ENCODE assay signal across 8 cellular contexts in genomic region chr1:6041432-6042062, GRCh38. TPM values are rescaled to one million over a fixed set of nuclear protein-coding genes. Genes with fewer than 3 reads are reported as not detected.
DNase-seq lines count a peak whose midpoint lies in the region; ATAC-seq, FAIRE-seq and TF ChIP-seq lines count a peak whose summit lies in the region.

No MANE protein-coding gene starts in this region.

- H3K36me3 Mint-ChIP-seq in CD8-positive, alpha-beta T cell = peaks cover 75% of the 10 kb centered on the region
- H3K36me3 Mint-ChIP-seq in activated naive CD4-positive, alpha-beta T cell treated with anti-CD3 and anti-CD28 coated beads, Interleukin-2, amount 10 ng/mL, durations not matched to agents 7 days and 5 days = peaks cover 38% of the 10 kb centered on the region

- no peak overlapping the region for H3K27ac Mint-ChIP-seq in CD8-positive, alpha-beta T cell
- no peak overlapping the region for H3K27ac Mint-ChIP-seq in activated naive CD4-positive, alpha-beta T cell treated with anti-CD3 and anti-CD28 coated beads, Interleukin-2, amount 10 ng/mL, durations not matched to agents 7 days and 5 days

- POLR2A ChIA-PET in CD8-positive, alpha-beta T cell (lab: Charles Lee) = no interaction called here

- H3K27me3 ChIP-seq in CD8-positive, alpha-beta T cell (ENCODE audit: insufficient read depth, low read length) = no peaks in the 10 kb centered on the region
- H3K27me3 ChIP-seq in keratinocyte (ENCODE audit: control insufficient read depth, extremely low read depth, insufficient read depth, low read length) = peaks cover 12% of the 10 kb centered on the region

- H3K9ac ChIP-seq in keratinocyte (ENCODE audit: control insufficient read depth, extremely low read depth, insufficient read depth, low read length) = no peak overlapping the region

- CTCF ChIA-PET in CD8-positive, alpha-beta T cell (lab: Charles Lee) = interaction anchor here (0.7 to 1.0 kb wide), 3 partner anchors 9 to 163 kb away, joined by 3 read pairs; no protein-coding TSS in a partner anchor
- CTCF ChIA-PET in activated naive CD4-positive, alpha-beta T cell treated with anti-CD3 and anti-CD28 coated beads, Interleukin-2, amount 10 ng/mL, durations not matched to agents 7 days and 5 days (lab: Charles Lee) = interaction anchor here (0.7 kb wide), 1 partner anchor 33 kb away, joined by 3 read pairs; no protein-coding TSS in a partner anchor

- peaks cover 9% of the 10 kb centered on the region for H4K20me1 ChIP-seq in keratinocyte (ENCODE audit: control insufficient read depth, extremely low read depth, insufficient read depth, low read length)

- no peak overlapping the region for H3K4me3 ChIP-seq in CD8-positive, alpha-beta T cell (ENCODE audit: low read depth, low read length)
- no peak overlapping the region for H3K4me3 ChIP-seq in keratinocyte (ENCODE audit: control insufficient read depth in 2 of 3, extremely low read depth in 1 of 3, insufficient read depth in 2 of 3, low read depth in 1 of 3, low read length in 3 of 3)

- DNase-seq in CD8-positive, alpha-beta T cell = peak in 3 of 7 experiments; percentile 21 to 36 (median 34)
- DNase-seq in HPDE6-E6E7 (ENCODE audit: extremely low spot score) = peak; percentile 40
- peak; percentile 43 for DNase-seq in activated naive CD4-positive, alpha-beta T cell treated with anti-CD3 and anti-CD28 coated beads, Interleukin-2, amount 10 ng/mL, durations not matched to agents 7 days and 5 days
- no peak for DNase-seq in keratinocyte (ENCODE audit: low read depth, low spot score)

- no peak overlapping the region for H3K27ac ChIP-seq in CD8-positive, alpha-beta T cell (ENCODE audit: low read depth, low read length)
- H3K27ac ChIP-seq in keratinocyte (ENCODE audit: control insufficient read depth, insufficient read depth, low read length) = no peak overlapping the region

- no peaks in the 10 kb centered on the region for H3K79me2 ChIP-seq in keratinocyte (ENCODE audit: control insufficient read depth, insufficient read depth, low read length)

- H3K9me3 ChIP-seq in CD8-positive, alpha-beta T cell (ENCODE audit: low read length) = no peaks in the 10 kb centered on the region
- H3K9me3 ChIP-seq in keratinocyte (ENCODE audit: control insufficient read depth, low read depth, low read length) = no peaks in the 10 kb centered on the region

- peak; percentile 53 for TF ChIP-seq CTCF in CD8-positive, alpha-beta T cell (IDR thresholded peaks at IDR 0.05)
- TF ChIP-seq CTCF in keratinocyte (optimal IDR thresholded peaks at IDR 0.05 in 1 of 3, IDR thresholded peaks at IDR 0.05 in 1 of 3, conservative IDR thresholded peaks at IDR 0.05 in 1 of 3; ENCODE audit: extremely low read depth in 1 of 3, insufficient read depth in 2 of 3, low read length in 3 of 3) = peak; percentile 66 to 84 (median 71)

- ATAC-seq in CD8-positive, alpha-beta T cell = peak; percentile 48
- ATAC-seq in GM21825 (IDR thresholded peaks at IDR 0.05; ENCODE audit: unreplicated experiment) (no peak), HG02973 (IDR thresholded peaks at IDR 0.05; ENCODE audit: unreplicated experiment) (no peak), HG03097 (IDR thresholded peaks at IDR 0.05; ENCODE audit: low FRiP score, unreplicated experiment) (no peak), GM21515 (IDR thresholded peaks at IDR 0.05; ENCODE audit: unreplicated experiment) (no peak)

- no peak overlapping the region for H2AFZ ChIP-seq in keratinocyte (ENCODE audit: control insufficient read depth, low read length)

- FAIRE-seq in keratinocyte (lab: Jason Lieb, UNC) = no peak

- peaks cover 27% of the 10 kb centered on the region for H3K4me1 Mint-ChIP-seq in CD8-positive, alpha-beta T cell (ENCODE audit: low read depth)
- peaks cover 18% of the 10 kb centered on the region for H3K4me1 Mint-ChIP-seq in activated naive CD4-positive, alpha-beta T cell treated with anti-CD3 and anti-CD28 coated beads, Interleukin-2, amount 10 ng/mL, durations not matched to agents 7 days and 5 days

- no peaks in the 10 kb centered on the region for H3K9me1 ChIP-seq in keratinocyte (ENCODE audit: control insufficient read depth, extremely low read depth, insufficient read depth, low read length)

- H3K4me2 ChIP-seq in keratinocyte (ENCODE audit: control insufficient read depth, extremely low read depth, insufficient read depth, low read depth, low read length) = no peak overlapping the region

- H3K27me3 Mint-ChIP-seq in CD8-positive, alpha-beta T cell (ENCODE audit: low read depth) = no peaks in the 10 kb centered on the region
- H3K27me3 Mint-ChIP-seq in activated naive CD4-positive, alpha-beta T cell treated with anti-CD3 and anti-CD28 coated beads, Interleukin-2, amount 10 ng/mL, durations not matched to agents 7 days and 5 days = no peaks in the 10 kb centered on the region

- peaks cover 16% of the 10 kb centered on the region for H3K4me1 ChIP-seq in CD8-positive, alpha-beta T cell (ENCODE audit: insufficient read depth, low read length)
- H3K4me1 ChIP-seq in keratinocyte (ENCODE audit: control insufficient read depth, extremely low read depth, insufficient read depth, low read length) = no peaks in the 10 kb centered on the region

- H3K9me3 Mint-ChIP-seq in CD8-positive, alpha-beta T cell = no peaks in the 10 kb centered on the region
- no peaks in the 10 kb centered on the region for H3K9me3 Mint-ChIP-seq in activated naive CD4-positive, alpha-beta T cell treated with anti-CD3 and anti-CD28 coated beads, Interleukin-2, amount 10 ng/mL, durations not matched to agents 7 days and 5 days

- H3K36me3 ChIP-seq in CD8-positive, alpha-beta T cell (ENCODE audit: insufficient read depth, low read length) = peaks cover 46% of the 10 kb centered on the region
- no peaks in the 10 kb centered on the region for H3K36me3 ChIP-seq in keratinocyte (ENCODE audit: control insufficient read depth in 2 of 2, extremely low read depth in 1 of 2, insufficient read depth in 2 of 2, low read length in 2 of 2)

- intact Hi-C loops in CD8-positive, alpha-beta T cell (cut with DNase I, micrococcal nuclease) = loop anchor here in 1 of 2 experiments (5.0 kb wide), 1 partner anchor 201 kb away; the partner anchor contains the start of gene HES3

- dilution Hi-C loops in keratinocyte (cut with MboI; ENCODE audit: extremely low pct_ligation_motif_present, low sequenced_read_pairs) = no loop called here

- no peak overlapping the region for H3K4me3 Mint-ChIP-seq in CD8-positive, alpha-beta T cell
- H3K4me3 Mint-ChIP-seq in activated naive CD4-positive, alpha-beta T cell treated with anti-CD3 and anti-CD28 coated beads, Interleukin-2, amount 10 ng/mL, durations not matched to agents 7 days and 5 days = no peak overlapping the region

RNA-seq across cellular contexts. Expression of gene KCNAB2, which starts 4.1 kb away (rescaled TPM):
- total RNA-seq in CD8-positive, alpha-beta T cell = 100 to 1,000 TPM; 152 to 163 TPM
- polyA plus RNA-seq in keratinocyte = 1.3 to 2.5 TPM (median 1.8 TPM) in 3 replicates
- polyA plus RNA-seq in keratinocyte (2011; ENCODE audit: low read depth) = 4.3 TPM
- polyA plus RNA-seq in keratinocyte (2011; cell fraction: cytosol; rRNA removed) = 1.4 and 2.5 TPM in 2 replicates
- 3.4 and 4.7 TPM in 2 replicates for polyA plus RNA-seq in keratinocyte (2011; cell fraction: nucleus; rRNA removed)
- 2.0 and 2.3 TPM in 2 replicates for polyA plus RNA-seq in keratinocyte (2012; ENCODE audit: low replicate concordance)
- 1.1 to 5.6 TPM (median 3.0 TPM) in 3 replicates for polyA minus RNA-seq in keratinocyte
- polyA minus RNA-seq in keratinocyte (2011; cell fraction: cytosol; rRNA and poly(A)+ RNA removed) = 5.9 TPM
- polyA minus RNA-seq in keratinocyte (2011; cell fraction: nucleus; rRNA and poly(A)+ RNA removed) = 1.8 and 4.5 TPM in 2 replicates

RNA-seq across cellular contexts. Expression of gene NPHP4, which starts 49.3 kb away (rescaled TPM):
- 1 to 10 TPM; 3.1 to 3.7 TPM for total RNA-seq in CD8-positive, alpha-beta T cell
- polyA plus RNA-seq in keratinocyte = 3.6 to 5.1 TPM (median 3.7 TPM) in 3 replicates
- polyA plus RNA-seq in keratinocyte (2011; ENCODE audit: low read depth) = 2.3 TPM
- polyA plus RNA-seq in keratinocyte (2011; cell fraction: cytosol; rRNA removed) = 2.5 and 4.5 TPM in 2 replicates
- polyA plus RNA-seq in keratinocyte (2011; cell fraction: nucleus; rRNA removed) = 17.6 and 24.5 TPM in 2 replicates
- 4.2 and 6.9 TPM in 2 replicates for polyA plus RNA-seq in keratinocyte (2012; ENCODE audit: low replicate concordance)
- polyA minus RNA-seq in keratinocyte = 8.9 to 11.9 TPM (median 9.2 TPM) in 3 replicates
- polyA minus RNA-seq in keratinocyte (2011; cell fraction: cytosol; rRNA and poly(A)+ RNA removed) = 7.3 TPM
- polyA minus RNA-seq in keratinocyte (2011; cell fraction: nucleus; rRNA and poly(A)+ RNA removed) = 14.9 and 21.6 TPM in 2 replicates
